In the genomic region with DNA sequence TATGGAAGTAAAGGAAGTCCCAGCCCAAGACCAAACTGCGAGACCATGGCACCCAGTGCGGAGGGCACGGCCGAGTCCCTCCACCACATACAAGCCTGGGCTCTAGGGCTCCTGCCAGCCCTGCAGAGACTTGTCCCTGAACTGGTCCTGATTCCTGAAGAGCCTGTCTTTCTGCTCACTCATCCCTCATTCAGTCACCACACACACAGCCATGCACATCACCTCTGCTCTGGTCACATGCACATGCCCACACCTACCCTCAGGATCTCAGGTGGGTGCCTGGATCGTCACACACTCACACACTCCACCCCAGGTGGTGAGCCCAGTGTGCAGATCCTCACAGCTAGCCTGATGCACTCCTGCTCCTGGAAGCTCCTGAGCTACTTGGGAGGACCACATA, we compare ENCODE assay signal across 18 cellular contexts.
"Had no signal": no experiment of that assay in that cellular context is flagged by ENCODE, and none has a peak within 500 bp of the region (broad histone marks: within the 10 kb centered on the region; RNA-seq: fewer than 3 reads in every experiment).

No MANE protein-coding gene starts in this region.

- H3K36me3 Mint-ChIP-seq: naive B cell had no signal

- H3K4me1 Mint-ChIP-seq: naive B cell had no signal

- H3K27ac ChIP-seq: ascending aorta, coronary artery, pancreas, upper lobe of right lung, WERI-Rb-1 had no signal

- H3K4me1 ChIP-seq: ascending aorta, upper lobe of right lung had no signal

- H3K36me3 ChIP-seq: ascending aorta, pancreas, upper lobe of right lung, WERI-Rb-1 had no signal

- DNase-seq: activated CD4-positive, alpha-beta T cell treated with anti-CD3 and anti-CD28 coated beads for 1 hour; activated CD8-positive, alpha-beta memory T cell treated with anti-CD3 and anti-CD28 coated beads for 24 hours; activated CD8-positive, alpha-beta memory T cell treated with anti-CD3 and anti-CD28 coated beads, Interleukin-2, amount 50 U/mL, for 48 hours; activated effector memory CD4-positive, alpha-beta T cell treated with anti-CD3 and anti-CD28 coated beads, Interleukin-2, amount 50 U/mL, for 16 hours; activated naive CD4-positive, alpha-beta T cell treated with anti-CD3 and anti-CD28 coated beads, Interleukin-2, amount 50 U/mL, for 16 hours; activated T-cell treated with anti-CD3 and anti-CD28 coated beads, Interleukin-2, amount 50 U/mL, for 48 hours; mesenchymal stem cell; naive B cell; pancreas; stimulated activated CD4-positive, alpha-beta T cell treated with anti-CD3 and anti-CD28 coated beads, Interleukin-4, amount 100 ng/mL, for 4 hours; stimulated activated naive CD4-positive, alpha-beta T cell; upper lobe of right lung; WERI-Rb-1 had no signal

- H3K9me3 Mint-ChIP-seq: naive B cell; T-helper 1 cell treated with Interleukin-12 subunit alpha and Interleukin-12 subunit beta and Interleukin-4 antibody, amounts not matched to agents 30 μg/mL and 1 μg/mL, for 36 hours had no signal

- H3K9me3 ChIP-seq: ascending aorta, mucosa of descending colon, pancreas, upper lobe of right lung had no signal

- FAIRE-seq: pancreas had no signal

- ATAC-seq: sciatic nerve, upper lobe of right lung had no signal

- H3K27me3 ChIP-seq: ascending aorta, pancreas, upper lobe of right lung had no signal

- H3K27ac Mint-ChIP-seq: T-helper 1 cell treated with Interleukin-12 subunit alpha and Interleukin-12 subunit beta and Interleukin-4 antibody, amounts not matched to agents 30 μg/mL and 1 μg/mL, for 36 hours had no signal

- H3K4me3 Mint-ChIP-seq: naive B cell; T-helper 1 cell treated with Interleukin-12 subunit alpha and Interleukin-12 subunit beta and Interleukin-4 antibody, amounts not matched to agents 30 μg/mL and 1 μg/mL, for 36 hours had no signal

- H3K4me3 ChIP-seq: ascending aorta, coronary artery, mucosa of descending colon, pancreas, upper lobe of right lung had no signal
